Comparison of ENCODE assay signal across 31 cellular contexts in the genomic region with DNA sequence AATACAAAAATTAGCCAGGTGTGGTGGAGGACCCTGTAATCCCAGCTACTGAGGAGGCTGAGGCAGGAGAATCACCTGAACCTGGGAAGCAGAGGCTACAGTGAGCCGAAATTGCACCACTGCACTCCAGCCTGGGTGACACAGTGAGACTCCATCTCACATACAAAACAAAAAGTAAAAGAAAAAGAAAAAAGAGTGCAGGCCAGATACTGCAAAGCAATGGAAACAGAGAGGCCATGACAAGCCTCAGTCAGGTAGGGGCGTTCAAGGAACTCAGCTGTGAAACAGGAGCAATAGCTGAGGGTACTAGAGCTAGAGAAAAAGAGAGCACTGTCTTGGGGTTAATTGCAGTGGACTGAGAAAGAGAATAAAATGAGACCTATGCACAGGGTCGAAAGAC. TPM values are rescaled to one million over a fixed set of nuclear protein-coding genes. Genes with fewer than 3 reads are reported as not detected.
"Had no signal": no experiment of that assay in that cellular context is flagged by ENCODE, and none has a peak within 500 bp of the region (broad histone marks: within the 10 kb centered on the region; RNA-seq: fewer than 3 reads in every experiment).

No MANE protein-coding gene starts in this region.

- H3K36me3 ChIP-seq: gastrocnemius medialis, lower lobe of right lung, prostate gland, right atrium auricular region, suprapubic skin, transverse colon, upper lobe of right lung, uterus had no signal

- H3K4me3 Mint-ChIP-seq: endodermal cell; naive thymus-derived CD8-positive, alpha-beta T cell; nephron progenitor cell; stimulated activated naive CD8-positive, alpha-beta T cell treated with anti-CD3 and anti-CD28 coated beads, Interleukin-15, amount 100 ng/mL, for 72 hours had no signal

- DNase-seq: effector CD8-positive, alpha-beta T cell; endodermal cell; foreskin fibroblast; gastrocnemius medialis; head of caudate nucleus; left ventricle myocardium superior; lower lobe of right lung; naive thymus-derived CD8-positive, alpha-beta T cell; nephron progenitor cell; nucleus accumbens; stimulated activated CD4-positive, alpha-beta T cell treated with anti-CD3 and anti-CD28 coated beads, Interleukin-12 subunit alpha, Interleukin-12 subunit beta, amount 100 ng/mL, for 4 hours; stimulated activated CD4-positive, alpha-beta T cell treated with anti-CD3 and anti-CD28 coated beads, Interleukin-1b, Interleukin-23, amount 100 ng/mL, for 48 hours; stimulated activated CD4-positive, alpha-beta T cell treated with anti-CD3 and anti-CD28 coated beads, Interleukin-4, amount 100 ng/mL, for 1 hour; stimulated activated CD8-positive, alpha-beta memory T cell treated with anti-CD3 and anti-CD28 coated beads, Interleukin-4, amount 100 ng/mL, for 48 hours; stimulated activated naive CD4-positive, alpha-beta T cell; stimulated activated naive CD8-positive, alpha-beta T cell treated with anti-CD3 and anti-CD28 coated beads, Interleukin-15, amount 100 ng/mL, for 72 hours; transverse colon; upper lobe of right lung; uterus had no signal

- H3K27ac ChIP-seq: epithelial cell of prostate, gastrocnemius medialis, lower lobe of right lung, prostate gland, right atrium auricular region, suprapubic skin, transverse colon, upper lobe of right lung, uterus had no signal

- H3K27ac Mint-ChIP-seq: endodermal cell, nephron progenitor cell had no signal

- H3K27me3 Mint-ChIP-seq: naive thymus-derived CD8-positive, alpha-beta T cell; stimulated activated naive CD8-positive, alpha-beta T cell treated with anti-CD3 and anti-CD28 coated beads, Interleukin-15, amount 100 ng/mL, for 72 hours had no signal

- H3K4me1 ChIP-seq: gastrocnemius medialis, lower lobe of right lung, prostate gland, right atrium auricular region, suprapubic skin, transverse colon, upper lobe of right lung, uterus had no signal

- ATAC-seq: esophagus mucosa; gastrocnemius medialis; left ventricle myocardium superior; lower lobe of right lung; naive thymus-derived CD8-positive, alpha-beta T cell; sciatic nerve; stimulated activated naive CD8-positive, alpha-beta T cell treated with anti-CD3 and anti-CD28 coated beads, Interleukin-15, amount 100 ng/mL, for 72 hours; upper lobe of right lung had no signal

- H3K9me3 Mint-ChIP-seq: endodermal cell; nephron progenitor cell; stimulated activated naive CD8-positive, alpha-beta T cell treated with anti-CD3 and anti-CD28 coated beads, Interleukin-15, amount 100 ng/mL, for 72 hours had no signal

- H3K4me2 ChIP-seq: smooth muscle cell had no signal

- H3K27me3 ChIP-seq: gastrocnemius medialis, right atrium auricular region, suprapubic skin, transverse colon, upper lobe of right lung, uterus had no signal

- H3K4me1 Mint-ChIP-seq: nephron progenitor cell had no signal

- H3K4me3 ChIP-seq: gastrocnemius medialis, lower lobe of right lung, prostate gland, right atrium auricular region, smooth muscle cell, suprapubic skin, transverse colon, upper lobe of right lung, uterus had no signal

RNA-seq across cellular contexts. Expression of gene TIMD4, which starts 56.2 kb away (rescaled TPM):
- total RNA-seq: endodermal cell, gastrocnemius medialis, glomerular endothelial cell, left ventricle myocardium superior, lower lobe of right lung, mesenteric fat pad, myocyte, osteocyte, sciatic nerve, smooth muscle cell, upper lobe of right lung had no signal
- polyA plus RNA-seq: keratinocyte, smooth muscle cell had no signal

RNA-seq across cellular contexts. Expression of gene PPP1R2B, which starts 56.7 kb away (rescaled TPM):
- total RNA-seq: endodermal cell, esophagus mucosa, glomerular endothelial cell, left ventricle myocardium superior, lower lobe of right lung, mesenteric fat pad, myocyte, osteocyte, right atrium auricular region, sciatic nerve, transverse colon, upper lobe of right lung had no signal
- polyA plus RNA-seq: smooth muscle cell had no signal
